26 cellular contexts compared by ENCODE assay signal in the genomic region with DNA sequence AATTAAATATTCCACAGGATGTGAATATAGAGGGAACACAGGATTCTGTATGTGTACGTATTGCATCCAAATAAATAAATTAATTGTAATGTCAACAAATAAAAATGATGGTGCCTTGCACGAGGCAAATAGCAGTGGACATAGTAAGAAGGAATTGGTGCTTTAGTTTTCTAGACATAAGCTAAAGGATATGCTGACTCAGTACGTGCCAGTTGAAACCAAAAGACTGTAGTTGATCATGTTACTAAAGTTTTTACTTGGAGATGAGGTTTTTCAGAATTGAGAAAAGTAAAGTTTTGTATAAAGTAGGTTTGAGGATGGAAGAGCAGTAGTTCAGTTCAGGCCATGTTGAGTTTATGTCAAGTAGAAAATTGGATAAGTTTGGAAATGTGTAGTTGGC.
"Had no signal": no experiment of that assay in that cellular context is flagged by ENCODE, and none has a peak within 500 bp of the region (broad histone marks: within the 10 kb centered on the region; RNA-seq: fewer than 3 reads in every experiment).

No MANE protein-coding gene starts in this region.

- H3K4me3 ChIP-seq: esophagus squamous epithelium, gastrocnemius medialis, heart right ventricle, left lung, lower lobe of right lung, mucosa of descending colon had no signal

- DNase-seq: cortex of kidney; effector CD8-positive, alpha-beta T cell; effector memory CD8-positive, alpha-beta T cell; endodermal cell; erythroblast; esophagus squamous epithelium; foreskin fibroblast; foreskin melanocyte; gastrocnemius medialis; glutamatergic neuron; head of caudate nucleus; heart right ventricle; hippocampal formation; left cardiac atrium; left lung; left ventricle myocardium superior; lower lobe of right lung; mesenchymal stem cell; mucosa of descending colon; naive B cell; naive thymus-derived CD8-positive, alpha-beta T cell had no signal

- H3K27me3 ChIP-seq: esophagus squamous epithelium, gastrocnemius medialis, heart right ventricle, left lung had no signal

- H3K27ac ChIP-seq: epithelial cell of prostate, esophagus squamous epithelium, gastrocnemius medialis, heart right ventricle, left lung, lower lobe of right lung had no signal

- H3K4me1 ChIP-seq: esophagus squamous epithelium, gastrocnemius medialis, heart right ventricle, left lung, lower lobe of right lung had no signal

- FAIRE-seq: endometrium, islet of Langerhans, keratinocyte had no signal

- ATAC-seq: effector memory CD8-positive, alpha-beta T cell; esophagus mucosa; gastrocnemius medialis; heart right ventricle; left cardiac atrium; left lung; left ventricle myocardium superior; lower lobe of right lung; mucosa of descending colon; naive thymus-derived CD8-positive, alpha-beta T cell had no signal

- H3K36me3 ChIP-seq: esophagus squamous epithelium, gastrocnemius medialis, heart right ventricle, left lung, lower lobe of right lung had no signal

- H3K9me3 ChIP-seq: esophagus squamous epithelium, gastrocnemius medialis, heart right ventricle, left lung, lower lobe of right lung, mucosa of descending colon had no signal
